1 cellular context compared by ENCODE assay signal in the genomic region with DNA sequence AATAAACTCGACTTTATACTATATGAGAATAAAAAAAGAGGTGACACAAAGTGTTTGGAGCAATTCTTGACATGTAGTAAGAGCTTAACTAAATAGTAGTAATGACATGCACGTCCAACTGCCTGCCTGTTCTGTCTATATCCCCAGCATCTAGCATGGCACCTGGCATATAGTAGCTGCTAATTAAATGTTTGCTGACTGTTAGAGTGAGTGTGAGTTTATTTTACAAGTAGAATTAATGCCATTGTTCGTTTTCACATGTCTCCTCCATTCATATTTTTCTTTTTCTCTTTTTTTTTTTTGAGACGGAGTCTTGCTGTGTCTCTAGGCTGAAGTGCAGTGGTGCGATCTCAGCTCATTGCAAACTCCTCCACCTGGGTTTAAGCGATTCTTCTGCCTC.
TF ChIP-seq lines count a peak whose summit lies in the region.

No MANE protein-coding gene starts in this region.

TF ChIP-seq in endothelial cell of umbilical vein, 7 proteins besides CTCF, POLR2A, EP300 and RAD21:
- TF ChIP-seq FOS (IDR thresholded peaks at IDR 0.05; ENCODE audit: borderline replicate concordance, insufficient read depth, low read length) (no peak), GATA2 (IDR thresholded peaks at IDR 0.05; ENCODE audit: insufficient read depth, insufficient read length, low read depth, low read length) (no peak), POLR2AphosphoS5 (IDR thresholded peaks at IDR 0.05; ENCODE audit: insufficient read depth, low read depth, low read length) (no peak), MYC (IDR thresholded peaks at IDR 0.05; ENCODE audit: low read depth, low read length) (no peak), JUN (IDR thresholded peaks at IDR 0.05; ENCODE audit: borderline replicate concordance, insufficient read depth, insufficient read length, low read depth) (no peak)
- TF ChIP-seq, protein P1, sequence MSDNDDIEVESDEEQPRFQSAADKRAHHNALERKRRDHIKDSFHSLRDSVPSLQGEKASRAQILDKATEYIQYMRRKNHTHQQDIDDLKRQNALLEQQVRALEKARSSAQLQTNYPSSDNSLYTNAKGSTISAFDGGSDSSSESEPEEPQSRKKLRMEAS (IDR thresholded peaks at IDR 0.05; ENCODE audit: insufficient read depth, insufficient read length): no peak
TF ChIP-seq in endothelial cell of umbilical vein: peak in this region for 0.
